In the genomic region with DNA sequence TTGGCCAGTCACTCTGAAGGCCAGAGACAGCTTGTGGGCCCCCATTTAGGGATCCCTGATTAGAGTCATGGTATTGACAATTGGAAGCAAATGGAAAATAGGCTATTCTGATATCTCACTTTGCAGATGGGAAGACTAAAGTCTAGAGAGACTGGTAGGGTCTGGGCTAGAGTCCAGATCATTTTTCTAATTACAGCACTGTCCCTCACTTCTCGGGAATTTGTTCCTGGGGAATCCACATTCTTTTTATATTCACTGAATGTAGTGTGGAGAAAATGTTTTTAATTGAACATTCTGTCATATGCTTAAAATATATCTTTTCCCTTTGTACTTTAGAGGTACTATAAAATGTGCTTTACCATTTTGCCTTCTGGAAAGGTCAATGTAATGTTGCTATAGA, we compare ENCODE assay signal across 9 cellular contexts. TPM values are rescaled to one million over a fixed set of nuclear protein-coding genes. Genes with fewer than 3 reads are reported as not detected.
A peak's percentile ranks its signal among the peaks of the same experiment; 100 is the strongest.
DNase-seq lines count a peak whose midpoint lies in the region; ATAC-seq and TF ChIP-seq lines count a peak whose summit lies in the region.
"Had no signal": no experiment of that assay in that cellular context is flagged by ENCODE, and none has a peak within 500 bp of the region (broad histone marks: within the 10 kb centered on the region; RNA-seq: fewer than 3 reads in every experiment).

No MANE protein-coding gene starts in this region.

- H3K79me1 ChIP-seq in IMR-90 (ENCODE audit: low read depth in 1 of 2, low read length in 2 of 2) = peaks cover 21 to 66% of the 10 kb centered on the region in 2 experiments

- CTCF ChIA-PET in CD8-positive, alpha-beta memory T cell (lab: Charles Lee) = interaction anchor here (1.0 kb wide), 1 partner anchor 104 kb away, joined by 3 read pairs; no protein-coding TSS in a partner anchor
- CTCF ChIA-PET in IMR-90 (lab: Yijun Ruan, JAX) (no interaction called here), MCF 10A (lab: Yijun Ruan, JAX) (interaction anchor here (0.6 to 1.2 kb wide), 3 partner anchors 10 to 422 kb away, joined by 3 to 5 read pairs (median 3); no protein-coding TSS in a partner anchor)

- no peak overlapping the region for H3K23ac ChIP-seq in IMR-90 (ENCODE audit: low read depth, low read length)

- H4K91ac ChIP-seq in IMR-90 (ENCODE audit: insufficient read depth, low read depth, low read length) = no peak overlapping the region

- TF ChIP-seq EP300 in neural cell (conservative IDR thresholded peaks at IDR 0.05; ENCODE audit: poor library complexity, severe bottlenecking) = no peak

- H3K9me3 Mint-ChIP-seq in CD8-positive, alpha-beta memory T cell = no peaks in the 10 kb centered on the region
- no peaks in the 10 kb centered on the region for H3K9me3 Mint-ChIP-seq in MCF 10A (ENCODE audit: unreplicated experiment)

- H3K4me3 Mint-ChIP-seq in CD8-positive, alpha-beta memory T cell = peak overlapping the region in 6 of 7 donors; percentile 65 to 99 (median 98)
- H3K4me3 Mint-ChIP-seq in MCF 10A (ENCODE audit: unreplicated experiment) = peak overlapping the region; percentile 100

- H3K4me3 ChIP-seq in CD8-positive, alpha-beta memory T cell (ENCODE audit: low read length) = no peak overlapping the region
- H3K4me3 ChIP-seq in IMR-90 (ENCODE audit: insufficient read depth, low read depth, low read length) = no peak overlapping the region
- peak overlapping the region; percentile 92 for H3K4me3 ChIP-seq in neural cell (ENCODE audit: low read length)

- H3K36me3 Mint-ChIP-seq in CD8-positive, alpha-beta memory T cell = peaks cover 0 to 22% (median 5%) of the 10 kb centered on the region in 3 donors
- H3K36me3 Mint-ChIP-seq in MCF 10A (ENCODE audit: insufficient read depth, unreplicated experiment) = peaks cover 15% of the 10 kb centered on the region

- no peak for DNase-seq in CD8-positive, alpha-beta memory T cell
- DNase-seq in IMR-90 = no peak
- no peak for DNase-seq in MCF 10A (ENCODE audit: unreplicated experiment)
- no peak for DNase-seq in amniotic stem cell (lab: John Stamatoyannopoulos, UW)
- DNase-seq in NCI-H1105 treated with DMSO at 0.1 percent for 48 hours (lab: John Stamatoyannopoulos, UW) = no peak
- DNase-seq in DMS 273 treated with DMSO at 0.1 percent for 48 hours (lab: John Stamatoyannopoulos, UW) = no peak
- DNase-seq: amygdala had no signal

- peaks cover 0 to 9% of the 10 kb centered on the region in 2 donors for H3K27me3 Mint-ChIP-seq in CD8-positive, alpha-beta memory T cell
- H3K27me3 Mint-ChIP-seq in MCF 10A (ENCODE audit: insufficient read depth, unreplicated experiment) = no peaks in the 10 kb centered on the region

- H2AFZ ChIP-seq in IMR-90 (replicated peaks; ENCODE audit: low read length, poor library complexity) (no peak overlapping the region), neural cell (ENCODE audit: low read depth, low read length) (no peak overlapping the region)

- POLR2A ChIA-PET in CD8-positive, alpha-beta memory T cell (lab: Charles Lee) = no interaction called here
- POLR2A ChIA-PET in IMR-90 (lab: Charles Lee; ENCODE audit: unreplicated experiment) (no interaction called here), MCF 10A (lab: Yijun Ruan, JAX) (interaction anchor here (1.1 to 3.0 kb wide), 4 partner anchors 10 to 54 kb away, joined by 3 to 40 read pairs (median 10); no protein-coding TSS in a partner anchor)

- no peak overlapping the region for H3K14ac ChIP-seq in IMR-90 (replicated peaks; ENCODE audit: low read depth, low read length)

- peaks cover 32% of the 10 kb centered on the region for H4K20me1 ChIP-seq in IMR-90 (ENCODE audit: insufficient read depth, low read length)
- no peaks in the 10 kb centered on the region for H4K20me1 ChIP-seq in neural cell (ENCODE audit: insufficient read depth)

- H3K27ac Mint-ChIP-seq in CD8-positive, alpha-beta memory T cell = peak overlapping the region; percentile 37 to 100 (median 94)
- H3K27ac Mint-ChIP-seq in MCF 10A (ENCODE audit: low read depth, unreplicated experiment) = peak overlapping the region; percentile 100

- H2BK5ac ChIP-seq in IMR-90 (ENCODE audit: low read depth, low read length, poor library complexity, severe bottlenecking) = no peak overlapping the region

- no peaks in the 10 kb centered on the region for H3F3A ChIP-seq in neural cell (ENCODE audit: insufficient read depth, low read length, poor library complexity, severe bottlenecking)

- no peak overlapping the region for H3K18ac ChIP-seq in IMR-90 (ENCODE audit: low read depth, low read length)

- no peak overlapping the region for H3K56ac ChIP-seq in IMR-90 (ENCODE audit: extremely low read depth, insufficient read depth, low read length)

- no CpG with 5 or more reads among the region's 1 CpG for WGBS in IMR-90 (ENCODE audit: extremely low coverage in 2 of 2, insufficient read length in 1 of 2), 2 experiments

- no peak overlapping the region for H3K27ac ChIP-seq in CD8-positive, alpha-beta memory T cell (ENCODE audit: low read depth, low read length)
- H3K27ac ChIP-seq in IMR-90 (ENCODE audit: insufficient read depth, low read length) (no peak overlapping the region), neural cell (ENCODE audit: low read length) (no peak overlapping the region)

- H3K4ac ChIP-seq in IMR-90 (ENCODE audit: low read depth, low read length) = no peak overlapping the region

- peaks cover 31% of the 10 kb centered on the region for H3K79me2 ChIP-seq in neural cell (replicated peaks; ENCODE audit: insufficient read depth, low read length)

- in situ Hi-C loops in IMR-90 (cut with MboI; ENCODE audit: low sequenced_read_pairs) = no loop called here

- peaks cover 31% of the 10 kb centered on the region for H3K4me1 ChIP-seq in CD8-positive, alpha-beta memory T cell (ENCODE audit: insufficient read depth, low read length)
- H3K4me1 ChIP-seq in IMR-90 (ENCODE audit: control insufficient read depth, insufficient read depth, low read length) = peaks cover 11% of the 10 kb centered on the region

- no peak overlapping the region for H2BK15ac ChIP-seq in IMR-90 (ENCODE audit: low read depth, low read length)

- BruUV-seq in IMR-90 (replicated peaks; lab: Mats Ljungman, UMichigan) (no TSS peak), MCF 10A (replicated peaks; lab: Mats Ljungman, UMichigan) (no TSS peak)

- peaks cover 34 to 52% (median 46%) of the 10 kb centered on the region in 3 donors for H3K4me1 Mint-ChIP-seq in CD8-positive, alpha-beta memory T cell
- peaks cover 38% of the 10 kb centered on the region for H3K4me1 Mint-ChIP-seq in MCF 10A (ENCODE audit: insufficient read depth, unreplicated experiment)

- TF ChIP-seq CTCF in IMR-90 (conservative IDR thresholded peaks at IDR 0.05; ENCODE audit: low read depth, low read length) = no peak
- TF ChIP-seq CTCF in MCF 10A (IDR thresholded peaks at IDR 0.05; ENCODE audit: unreplicated experiment) = no peak
- TF ChIP-seq CTCF in neural cell (IDR thresholded peaks at IDR 0.05; ENCODE audit: poor library complexity, severe bottlenecking) = no peak

- H4K5ac ChIP-seq in IMR-90 (ENCODE audit: low read depth, low read length) = no peak overlapping the region

- intact Hi-C loops in IMR-90 (cut with micrococcal nuclease) (loop anchor here (5.0 kb wide), 1 partner anchor 76 kb away; no protein-coding TSS in a partner anchor), MCF 10A (cut with micrococcal nuclease) (no loop called here)

- H3K9me2 ChIP-seq in neural cell (ENCODE audit: insufficient read depth, low read length) = no peaks in the 10 kb centered on the region

- H3K9me1 ChIP-seq in IMR-90 (ENCODE audit: insufficient read depth, low read length) = peaks cover 20% of the 10 kb centered on the region

- no peak overlapping the region for H4K8ac ChIP-seq in IMR-90 (ENCODE audit: low read depth in 2 of 2, low read length in 2 of 2)

- H2AK9ac ChIP-seq in IMR-90 (replicated peaks; ENCODE audit: low read depth, low read length, poor library complexity) = no peak overlapping the region

- H3K27me3 ChIP-seq in CD8-positive, alpha-beta memory T cell (ENCODE audit: insufficient read depth, low read length, poor library complexity, severe bottlenecking) = no peaks in the 10 kb centered on the region
- H3K27me3 ChIP-seq in IMR-90 (ENCODE audit: control insufficient read depth, insufficient read depth, low read length) (no peaks in the 10 kb centered on the region), neural cell (ENCODE audit: insufficient read depth, low read depth, low read length) (no peaks in the 10 kb centered on the region)

- TF ChIP-seq POLR2A in IMR-90 (IDR thresholded peaks at IDR 0.05; ENCODE audit: low read depth, low read length) = no peak

- no peaks in the 10 kb centered on the region for H3K36me3 ChIP-seq in CD8-positive, alpha-beta memory T cell (ENCODE audit: insufficient read depth, low read length)
- no peaks in the 10 kb centered on the region for H3K36me3 ChIP-seq in IMR-90 (ENCODE audit: control insufficient read depth, insufficient read depth, low read length)
- no peaks in the 10 kb centered on the region for H3K36me3 ChIP-seq in neural cell (ENCODE audit: insufficient read depth, low read length)

- no peak overlapping the region for H3K9ac ChIP-seq in IMR-90 (ENCODE audit: low read depth, low read length)
- H3K9ac ChIP-seq in neural cell (ENCODE audit: low read length) = peak overlapping the region; percentile 95

- ATAC-seq in IMR-90 (ENCODE audit: low read depth) (no peak), GM21717 (IDR thresholded peaks at IDR 0.05; ENCODE audit: unreplicated experiment) (no peak)

- no peaks in the 10 kb centered on the region for H3K9me3 ChIP-seq in CD8-positive, alpha-beta memory T cell (ENCODE audit: low read length)
- no peaks in the 10 kb centered on the region for H3K9me3 ChIP-seq in IMR-90 (ENCODE audit: control insufficient read depth, insufficient read depth, low read length)
- no peaks in the 10 kb centered on the region for H3K9me3 ChIP-seq in neural cell (ENCODE audit: low read length)

- H3K4me2 ChIP-seq in IMR-90 (ENCODE audit: low read depth, low read length) = peak overlapping the region; percentile 84
- H3K4me2 ChIP-seq in neural cell (ENCODE audit: low read length) = peak overlapping the region; percentile 76

- TF ChIP-seq RAD21 in IMR-90 (IDR thresholded peaks at IDR 0.05; ENCODE audit: low read length) (no peak), neural cell (conservative IDR thresholded peaks at IDR 0.05) (no peak)

- H2BK20ac ChIP-seq in IMR-90 (ENCODE audit: low read depth, low read length) = no peak overlapping the region

- no peak overlapping the region for H2BK120ac ChIP-seq in IMR-90 (ENCODE audit: low read depth, low read length)

- dilution Hi-C loops in IMR-90 (cut with HindIII; ENCODE audit: low sequenced_read_pairs, unreplicated experiment) = no loop called here

- no peak overlapping the region for H2AK5ac ChIP-seq in IMR-90 (ENCODE audit: low read depth, low read length)

RNA-seq across cellular contexts. Expression of gene KATNIP, which starts 1.1 kb away (rescaled TPM):
- total RNA-seq in CD8-positive, alpha-beta memory T cell = 10 to 100 TPM; 15.1 to 17.5 TPM
- polyA plus RNA-seq in CD8-positive, alpha-beta memory T cell = 3.0 TPM
- total RNA-seq in IMR-90 (2012; rRNA removed) (16.7 and 18.9 TPM in 2 replicates), MCF 10A (2022) (21.3 and 36.5 TPM in 2 replicates)
- polyA plus RNA-seq in IMR-90 (2012; rRNA removed) (17.5 and 18.6 TPM in 2 replicates), neural cell (4.8 and 6.4 TPM in 2 replicates)
- 10.9 and 13.5 TPM in 2 replicates for polyA plus RNA-seq in IMR-90 (2012; cell fraction: cytosol; rRNA removed)
- polyA plus RNA-seq in IMR-90 (2012; cell fraction: nucleus; rRNA removed; ENCODE audit: low replicate concordance) = 62.6 and 75.3 TPM in 2 replicates
- 19.7 and 22.9 TPM in 2 replicates for polyA minus RNA-seq in neural cell

RNA-seq across cellular contexts. Expression of gene GTF3C1, which starts 1.3 kb away (rescaled TPM):
- total RNA-seq in CD8-positive, alpha-beta memory T cell = 10 to 100 TPM; 60.4 to 62.7 TPM
- 58.6 TPM for polyA plus RNA-seq in CD8-positive, alpha-beta memory T cell
- total RNA-seq in IMR-90 (2012; rRNA removed) (62.5 and 68.1 TPM in 2 replicates), MCF 10A (2022) (38.1 and 52.3 TPM in 2 replicates)
- polyA plus RNA-seq in IMR-90 (2012; rRNA removed) (50.8 and 53.6 TPM in 2 replicates), neural cell (44.4 and 54.0 TPM in 2 replicates)
- 43.5 and 56.7 TPM in 2 replicates for polyA plus RNA-seq in IMR-90 (2012; cell fraction: cytosol; rRNA removed)
- polyA plus RNA-seq in IMR-90 (2012; cell fraction: nucleus; rRNA removed; ENCODE audit: low replicate concordance) = 96.1 and 177 TPM in 2 replicates
- 112 and 117 TPM in 2 replicates for polyA minus RNA-seq in neural cell
